8 cellular contexts compared by ENCODE assay signal in the genomic region with DNA sequence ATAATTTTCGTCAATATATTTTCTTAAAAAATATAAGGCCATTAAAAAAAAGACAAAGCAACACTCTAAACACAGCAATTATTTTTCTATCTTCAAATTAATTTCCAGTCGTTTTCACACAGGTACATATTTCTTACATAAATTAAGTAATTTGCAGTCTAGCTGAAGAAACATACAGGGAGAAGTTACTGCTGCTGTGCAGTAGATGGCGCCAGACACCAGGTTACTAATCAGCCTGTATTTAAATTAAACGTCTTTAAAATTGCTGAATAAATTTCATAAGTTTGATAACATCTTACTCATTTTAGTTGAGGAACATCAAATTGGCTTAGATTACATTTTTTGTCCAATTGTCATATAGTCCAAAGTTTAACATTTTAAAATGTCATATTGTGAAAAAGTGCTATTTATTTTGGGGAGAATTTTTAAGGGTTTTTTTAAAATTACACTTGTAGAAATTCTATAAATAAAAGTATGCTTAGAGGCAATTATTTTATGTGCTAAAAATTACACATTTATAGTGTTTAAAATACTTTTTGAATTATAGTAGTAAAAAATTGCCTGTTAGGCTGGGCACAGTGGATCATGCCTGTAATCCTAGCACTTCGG.
DNase-seq lines count a peak whose midpoint lies in the region; ATAC-seq and TF ChIP-seq lines count a peak whose summit lies in the region.

No MANE protein-coding gene starts in this region.

- DNase-seq in NCI-H446 (lab: John Stamatoyannopoulos, UW) (peak; percentile 17 to 64), NCI-H446 treated with DMSO at 0.1 percent for 48 hours (lab: John Stamatoyannopoulos, UW) (no peak), PC-3 (peak; percentile 69), right atrium auricular region (ENCODE audit: low spot score) (no peak)
- DNase-seq in activated naive CD4-positive, alpha-beta T cell treated with anti-CD3 and anti-CD28 coated beads, Interleukin-2, amount 10 ng/mL, durations not matched to agents 7 days and 5 days = peak; percentile 62
- peak; percentile 5 to 45 for DNase-seq in stimulated activated CD4-positive, alpha-beta T cell treated with anti-CD3 and anti-CD28 coated beads, Interleukin-12 subunit alpha, Interleukin-12 subunit beta, amount 100 ng/mL, for 24 hours (ENCODE audit: low read depth in 2 of 2)

- H3K4me3 ChIP-seq in PC-3 (ENCODE audit: low read length) (no peak overlapping the region), right atrium auricular region (no peak overlapping the region)

- no peak overlapping the region for H3K27ac ChIP-seq in PC-3 (ENCODE audit: low read length)
- H3K27ac ChIP-seq in right atrium auricular region = no peak overlapping the region

- no peaks in the 10 kb centered on the region for H3K9me3 Mint-ChIP-seq in activated naive CD4-positive, alpha-beta T cell treated with anti-CD3 and anti-CD28 coated beads, Interleukin-2, amount 10 ng/mL, durations not matched to agents 7 days and 5 days

- CTCF ChIA-PET in PC-3 (lab: Charles Lee) = interaction anchor here (0.6 to 1.0 kb wide), 5 partner anchors 22 to 549 kb away, joined by 3 to 13 read pairs (median 3); no protein-coding TSS in a partner anchor
- CTCF ChIA-PET in activated naive CD4-positive, alpha-beta T cell treated with anti-CD3 and anti-CD28 coated beads, Interleukin-2, amount 10 ng/mL, durations not matched to agents 7 days and 5 days (lab: Charles Lee) = interaction anchor here (0.7 to 2.4 kb wide), 23 partner anchors 8 to 1514 kb away, joined by 3 to 8 read pairs (median 3); no protein-coding TSS in a partner anchor

- H3K36me3 Mint-ChIP-seq in activated naive CD4-positive, alpha-beta T cell treated with anti-CD3 and anti-CD28 coated beads, Interleukin-2, amount 10 ng/mL, durations not matched to agents 7 days and 5 days = no peaks in the 10 kb centered on the region

- intact Hi-C loops in PC-3 (cut with micrococcal nuclease) = loop anchor here (1.0 to 5.0 kb wide), 5 partner anchors 86 to 694 kb away; no protein-coding TSS in a partner anchor

- H3K9me2 ChIP-seq in PC-3 (replicated peaks; ENCODE audit: low read length) = no peaks in the 10 kb centered on the region

- no peak overlapping the region for H3K4me2 ChIP-seq in PC-3 (ENCODE audit: low read length)

- no peak overlapping the region for H3K9ac ChIP-seq in PC-3 (ENCODE audit: low read length)

- ATAC-seq in HG03432 (IDR thresholded peaks at IDR 0.05; ENCODE audit: unreplicated experiment) = peak; percentile 58
- no peak for ATAC-seq in PC-3
- no peak for ATAC-seq in HG02588 (IDR thresholded peaks at IDR 0.05; ENCODE audit: unreplicated experiment)

- H3K79me2 ChIP-seq in PC-3 (ENCODE audit: low read length) = no peaks in the 10 kb centered on the region

- H3K4me1 ChIP-seq in PC-3 (ENCODE audit: insufficient read depth, low read length) = peaks cover 24% of the 10 kb centered on the region
- H3K4me1 ChIP-seq in right atrium auricular region = no peaks in the 10 kb centered on the region

- H3K9me3 ChIP-seq in PC-3 (ENCODE audit: low read length) (no peaks in the 10 kb centered on the region), right atrium auricular region (no peaks in the 10 kb centered on the region)

- no peaks in the 10 kb centered on the region for H3K36me3 ChIP-seq in PC-3 (ENCODE audit: low read depth, low read length)
- no peaks in the 10 kb centered on the region for H3K36me3 ChIP-seq in right atrium auricular region

- H3K27me3 ChIP-seq in PC-3 (ENCODE audit: low read length) = no peaks in the 10 kb centered on the region
- no peaks in the 10 kb centered on the region for H3K27me3 ChIP-seq in right atrium auricular region

- H3K4me3 Mint-ChIP-seq in activated naive CD4-positive, alpha-beta T cell treated with anti-CD3 and anti-CD28 coated beads, Interleukin-2, amount 10 ng/mL, durations not matched to agents 7 days and 5 days = no peak overlapping the region

- peaks cover 14% of the 10 kb centered on the region for H3K27me3 Mint-ChIP-seq in activated naive CD4-positive, alpha-beta T cell treated with anti-CD3 and anti-CD28 coated beads, Interleukin-2, amount 10 ng/mL, durations not matched to agents 7 days and 5 days

- POLR2A ChIA-PET in PC-3 (lab: Charles Lee; ENCODE audit: unreplicated experiment) = interaction anchor here (0.6 kb wide), 3 partner anchors 8 to 1699 kb away, joined by 4 to 9 read pairs (median 7); no protein-coding TSS in a partner anchor

- no peak overlapping the region for H2AFZ ChIP-seq in PC-3 (ENCODE audit: low read length)

- no peaks in the 10 kb centered on the region for H4K20me1 ChIP-seq in PC-3 (ENCODE audit: low read length)

- peak; percentile 96 for TF ChIP-seq CTCF in PC-3 (conservative IDR thresholded peaks at IDR 0.05; ENCODE audit: low read depth, low read length)
- peak; percentile 84 to 90 for TF ChIP-seq CTCF in right atrium auricular region (IDR thresholded peaks at IDR 0.05)

- BruUV-seq in PC-3 (replicated peaks; lab: Mats Ljungman, UMichigan) = no TSS peak

- no peaks in the 10 kb centered on the region for H3K4me1 Mint-ChIP-seq in activated naive CD4-positive, alpha-beta T cell treated with anti-CD3 and anti-CD28 coated beads, Interleukin-2, amount 10 ng/mL, durations not matched to agents 7 days and 5 days

- H3F3A ChIP-seq in PC-3 (ENCODE audit: low read length, unreplicated experiment) = no peaks in the 10 kb centered on the region

- H3K27ac Mint-ChIP-seq in activated naive CD4-positive, alpha-beta T cell treated with anti-CD3 and anti-CD28 coated beads, Interleukin-2, amount 10 ng/mL, durations not matched to agents 7 days and 5 days = no peak overlapping the region

Comparison
In these comparisons a context has a peak if more than half of its experiments do, and no peak if none do; other contexts are left out.
1. DNase-seq: peak in NCI-H446 (2 of 2), PC-3 (single experiment), activated naive CD4-positive, alpha-beta T cell treated with anti-CD3 and anti-CD28 coated beads, Interleukin-2, amount 10 ng/mL, durations not matched to agents 7 days and 5 days (single experiment) and stimulated activated CD4-positive, alpha-beta T cell treated with anti-CD3 and anti-CD28 coated beads, Interleukin-12 subunit alpha, Interleukin-12 subunit beta, amount 100 ng/mL, for 24 hours (2 of 2); none in NCI-H446 treated with DMSO at 0.1 percent for 48 hours (single experiment) and right atrium auricular region (single experiment).